1 cellular context compared by ENCODE assay signal in genomic region chr5:154801083-154801482, GRCh38.
TF ChIP-seq lines count a peak whose summit lies in the region.

No MANE protein-coding gene starts in this region.

TF ChIP-seq in WTC11, 78 proteins besides CTCF, POLR2A, EP300 and RAD21 (continued from another document):
- no peak for TF ChIP-seq AR (CRISPR knock-in tag; IDR thresholded peaks at IDR 0.05)
- TF ChIP-seq CREM (CRISPR knock-in tag; IDR thresholded peaks at IDR 0.05): no peak
- TF ChIP-seq MAX (CRISPR knock-in tag; IDR thresholded peaks at IDR 0.05): no peak
- TF ChIP-seq ZNF671 (CRISPR knock-in tag; IDR thresholded peaks at IDR 0.05): no peak
- TF ChIP-seq STAT6 (CRISPR knock-in tag; conservative IDR thresholded peaks at IDR 0.05; ENCODE audit: low read depth): no peak
- TF ChIP-seq GRHL2 (CRISPR knock-in tag; IDR thresholded peaks at IDR 0.05; ENCODE audit: insufficient replicate concordance, severe bottlenecking): no peak
- no peak for TF ChIP-seq ZBTB21 (CRISPR knock-in tag; IDR thresholded peaks at IDR 0.05; ENCODE audit: borderline replicate concordance)
- TF ChIP-seq MLX (CRISPR knock-in tag; IDR thresholded peaks at IDR 0.05): no peak
- TF ChIP-seq ATF1 (CRISPR knock-in tag; IDR thresholded peaks at IDR 0.05): no peak
- no peak for TF ChIP-seq TEAD1 (CRISPR knock-in tag; IDR thresholded peaks at IDR 0.05)
- TF ChIP-seq ZNF396 (CRISPR knock-in tag; IDR thresholded peaks at IDR 0.05; ENCODE audit: borderline replicate concordance): no peak
- no peak for TF ChIP-seq NR3C1 (CRISPR knock-in tag; conservative IDR thresholded peaks at IDR 0.05; ENCODE audit: low read depth)
- no peak for TF ChIP-seq E2F1 (CRISPR knock-in tag; IDR thresholded peaks at IDR 0.05)
- no peak for TF ChIP-seq IRF2 (CRISPR knock-in tag; IDR thresholded peaks at IDR 0.05; ENCODE audit: borderline replicate concordance, low read depth)
